ENCODE assay signal across 1 cellular context in the genomic region with DNA sequence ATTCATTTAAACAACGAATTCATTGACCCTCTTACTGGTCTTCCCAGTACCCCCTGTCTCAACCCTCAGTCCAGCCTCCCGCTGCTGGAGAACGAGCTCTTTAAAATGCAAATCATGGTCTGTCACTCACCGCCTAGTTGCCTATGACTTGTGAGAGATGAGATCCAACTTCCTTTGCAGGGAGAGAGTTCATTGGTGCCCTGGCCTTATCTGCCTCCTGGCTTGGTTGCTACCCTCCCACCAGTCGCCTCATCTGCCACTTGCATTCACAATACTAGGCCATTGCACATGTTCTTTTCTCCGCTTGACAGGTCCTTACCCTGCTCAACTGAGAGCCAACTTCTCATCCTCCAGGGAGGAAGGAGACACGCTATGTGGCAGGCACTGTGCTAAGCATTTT.
A peak's percentile ranks its signal among the peaks of the same experiment; 100 is the strongest.
TF ChIP-seq lines count a peak whose summit lies in the region.

No MANE protein-coding gene starts in this region.

TF ChIP-seq in K562, 482 proteins besides CTCF, POLR2A, EP300 and RAD21 (continues in another document):
- no peak for TF ChIP-seq SAFB (IDR thresholded peaks at IDR 0.05; ENCODE audit: borderline replicate concordance, low read depth, low read length)
- TF ChIP-seq EP400 (IDR thresholded peaks at IDR 0.05): no peak
- TF ChIP-seq, protein P1, sequence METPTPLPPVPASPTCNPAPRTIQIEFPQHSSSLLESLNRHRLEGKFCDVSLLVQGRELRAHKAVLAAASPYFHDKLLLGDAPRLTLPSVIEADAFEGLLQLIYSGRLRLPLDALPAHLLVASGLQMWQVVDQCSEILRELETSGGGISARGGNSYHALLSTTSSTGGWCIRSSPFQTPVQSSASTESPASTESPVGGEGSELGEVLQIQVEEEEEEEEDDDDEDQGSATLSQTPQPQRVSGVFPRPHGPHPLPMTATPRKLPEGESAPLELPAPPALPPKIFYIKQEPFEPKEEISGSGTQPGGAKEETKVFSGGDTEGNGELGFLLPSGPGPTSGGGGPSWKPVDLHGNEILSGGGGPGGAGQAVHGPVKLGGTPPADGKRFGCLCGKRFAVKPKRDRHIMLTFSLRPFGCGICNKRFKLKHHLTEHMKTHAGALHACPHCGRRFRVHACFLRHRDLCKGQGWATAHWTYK (CRISPR knock-in tag; IDR thresholded peaks at IDR 0.05): no peak
- TF ChIP-seq ZNF263 (CRISPR knock-in tag; IDR thresholded peaks at IDR 0.05; ENCODE audit: borderline replicate concordance): no peak
- TF ChIP-seq, protein P2, sequence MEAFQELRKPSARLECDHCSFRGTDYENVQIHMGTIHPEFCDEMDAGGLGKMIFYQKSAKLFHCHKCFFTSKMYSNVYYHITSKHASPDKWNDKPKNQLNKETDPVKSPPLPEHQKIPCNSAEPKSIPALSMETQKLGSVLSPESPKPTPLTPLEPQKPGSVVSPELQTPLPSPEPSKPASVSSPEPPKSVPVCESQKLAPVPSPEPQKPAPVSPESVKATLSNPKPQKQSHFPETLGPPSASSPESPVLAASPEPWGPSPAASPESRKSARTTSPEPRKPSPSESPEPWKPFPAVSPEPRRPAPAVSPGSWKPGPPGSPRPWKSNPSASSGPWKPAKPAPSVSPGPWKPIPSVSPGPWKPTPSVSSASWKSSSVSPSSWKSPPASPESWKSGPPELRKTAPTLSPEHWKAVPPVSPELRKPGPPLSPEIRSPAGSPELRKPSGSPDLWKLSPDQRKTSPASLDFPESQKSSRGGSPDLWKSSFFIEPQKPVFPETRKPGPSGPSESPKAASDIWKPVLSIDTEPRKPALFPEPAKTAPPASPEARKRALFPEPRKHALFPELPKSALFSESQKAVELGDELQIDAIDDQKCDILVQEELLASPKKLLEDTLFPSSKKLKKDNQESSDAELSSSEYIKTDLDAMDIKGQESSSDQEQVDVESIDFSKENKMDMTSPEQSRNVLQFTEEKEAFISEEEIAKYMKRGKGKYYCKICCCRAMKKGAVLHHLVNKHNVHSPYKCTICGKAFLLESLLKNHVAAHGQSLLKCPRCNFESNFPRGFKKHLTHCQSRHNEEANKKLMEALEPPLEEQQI (IDR thresholded peaks at IDR 0.05): no peak
- TF ChIP-seq, protein P3, sequence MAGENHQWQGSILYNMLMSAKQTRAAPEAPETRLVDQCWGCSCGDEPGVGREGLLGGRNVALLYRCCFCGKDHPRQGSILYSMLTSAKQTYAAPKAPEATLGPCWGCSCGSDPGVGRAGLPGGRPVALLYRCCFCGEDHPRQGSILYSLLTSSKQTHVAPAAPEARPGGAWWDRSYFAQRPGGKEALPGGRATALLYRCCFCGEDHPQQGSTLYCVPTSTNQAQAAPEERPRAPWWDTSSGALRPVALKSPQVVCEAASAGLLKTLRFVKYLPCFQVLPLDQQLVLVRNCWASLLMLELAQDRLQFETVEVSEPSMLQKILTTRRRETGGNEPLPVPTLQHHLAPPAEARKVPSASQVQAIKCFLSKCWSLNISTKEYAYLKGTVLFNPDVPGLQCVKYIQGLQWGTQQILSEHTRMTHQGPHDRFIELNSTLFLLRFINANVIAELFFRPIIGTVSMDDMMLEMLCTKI (IDR thresholded peaks at IDR 0.05; ENCODE audit: partially characterized antibody): no peak
- TF ChIP-seq POLR2B (IDR thresholded peaks at IDR 0.05; ENCODE audit: low read depth, partially characterized antibody): no peak
- TF ChIP-seq ZNF354B (CRISPR knock-in tag; IDR thresholded peaks at IDR 0.05): no peak
- TF ChIP-seq, protein P4, sequence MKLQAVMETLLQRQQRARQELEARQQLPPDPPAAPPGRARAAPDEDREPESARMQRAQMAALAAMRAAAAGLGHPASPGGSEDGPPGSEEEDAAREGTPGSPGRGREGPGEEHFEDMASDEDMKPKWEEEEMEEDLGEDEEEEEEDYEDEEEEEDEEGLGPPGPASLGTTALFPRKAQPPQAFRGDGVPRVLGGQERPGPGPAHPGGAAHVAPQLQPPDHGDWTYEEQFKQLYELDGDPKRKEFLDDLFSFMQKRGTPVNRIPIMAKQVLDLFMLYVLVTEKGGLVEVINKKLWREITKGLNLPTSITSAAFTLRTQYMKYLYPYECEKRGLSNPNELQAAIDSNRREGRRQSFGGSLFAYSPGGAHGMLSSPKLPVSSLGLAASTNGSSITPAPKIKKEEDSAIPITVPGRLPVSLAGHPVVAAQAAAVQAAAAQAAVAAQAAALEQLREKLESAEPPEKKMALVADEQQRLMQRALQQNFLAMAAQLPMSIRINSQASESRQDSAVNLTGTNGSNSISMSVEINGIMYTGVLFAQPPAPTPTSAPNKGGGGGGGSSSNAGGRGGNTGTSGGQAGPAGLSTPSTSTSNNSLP (IDR thresholded peaks at IDR 0.05; ENCODE audit: borderline replicate concordance, low read depth, low read length): no peak
- TF ChIP-seq HEY1 (CRISPR knock-in tag; IDR thresholded peaks at IDR 0.05; ENCODE audit: borderline replicate concordance): no peak
- TF ChIP-seq NEUROD1 (IDR thresholded peaks at IDR 0.05; ENCODE audit: borderline replicate concordance, low read depth, low read length, partially characterized antibody): no peak
- no peak for TF ChIP-seq NR2C2 (CRISPR knock-in tag; IDR thresholded peaks at IDR 0.05)
- no peak for TF ChIP-seq NR2C2 (tag; IDR thresholded peaks at IDR 0.05)
- TF ChIP-seq, protein P5, sequence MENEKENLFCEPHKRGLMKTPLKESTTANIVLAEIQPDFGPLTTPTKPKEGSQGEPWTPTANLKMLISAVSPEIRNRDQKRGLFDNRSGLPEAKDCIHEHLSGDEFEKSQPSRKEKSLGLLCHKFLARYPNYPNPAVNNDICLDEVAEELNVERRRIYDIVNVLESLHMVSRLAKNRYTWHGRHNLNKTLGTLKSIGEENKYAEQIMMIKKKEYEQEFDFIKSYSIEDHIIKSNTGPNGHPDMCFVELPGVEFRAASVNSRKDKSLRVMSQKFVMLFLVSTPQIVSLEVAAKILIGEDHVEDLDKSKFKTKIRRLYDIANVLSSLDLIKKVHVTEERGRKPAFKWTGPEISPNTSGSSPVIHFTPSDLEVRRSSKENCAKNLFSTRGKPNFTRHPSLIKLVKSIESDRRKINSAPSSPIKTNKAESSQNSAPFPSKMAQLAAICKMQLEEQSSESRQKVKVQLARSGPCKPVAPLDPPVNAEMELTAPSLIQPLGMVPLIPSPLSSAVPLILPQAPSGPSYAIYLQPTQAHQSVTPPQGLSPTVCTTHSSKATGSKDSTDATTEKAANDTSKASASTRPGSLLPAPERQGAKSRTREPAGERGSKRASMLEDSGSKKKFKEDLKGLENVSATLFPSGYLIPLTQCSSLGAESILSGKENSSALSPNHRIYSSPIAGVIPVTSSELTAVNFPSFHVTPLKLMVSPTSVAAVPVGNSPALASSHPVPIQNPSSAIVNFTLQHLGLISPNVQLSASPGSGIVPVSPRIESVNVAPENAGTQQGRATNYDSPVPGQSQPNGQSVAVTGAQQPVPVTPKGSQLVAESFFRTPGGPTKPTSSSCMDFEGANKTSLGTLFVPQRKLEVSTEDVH (IDR thresholded peaks at IDR 0.05; ENCODE audit: low read depth, partially characterized antibody): no peak
- TF ChIP-seq FIP1L1 (IDR thresholded peaks at IDR 0.05; ENCODE audit: low read depth, low read length, poor library complexity, severe bottlenecking): no peak
- TF ChIP-seq RCOR1 (IDR thresholded peaks at IDR 0.05; ENCODE audit: borderline replicate concordance in 1 of 2, low read depth in 2 of 2, low read length in 2 of 2): peak in 1 of 2 experiments; percentile 82; a peak in 1 of 4 replicates
- no peak for TF ChIP-seq ZNF551 (CRISPR knock-in tag; IDR thresholded peaks at IDR 0.05)
- TF ChIP-seq CBX8 (IDR thresholded peaks at IDR 0.05; ENCODE audit: borderline replicate concordance, extremely low read depth, low read depth, low read length, poor library complexity, severe bottlenecking): no peak
- TF ChIP-seq RBFOX2 (IDR thresholded peaks at IDR 0.05; ENCODE audit: low read depth, low read length): no peak
- TF ChIP-seq, protein P6, sequence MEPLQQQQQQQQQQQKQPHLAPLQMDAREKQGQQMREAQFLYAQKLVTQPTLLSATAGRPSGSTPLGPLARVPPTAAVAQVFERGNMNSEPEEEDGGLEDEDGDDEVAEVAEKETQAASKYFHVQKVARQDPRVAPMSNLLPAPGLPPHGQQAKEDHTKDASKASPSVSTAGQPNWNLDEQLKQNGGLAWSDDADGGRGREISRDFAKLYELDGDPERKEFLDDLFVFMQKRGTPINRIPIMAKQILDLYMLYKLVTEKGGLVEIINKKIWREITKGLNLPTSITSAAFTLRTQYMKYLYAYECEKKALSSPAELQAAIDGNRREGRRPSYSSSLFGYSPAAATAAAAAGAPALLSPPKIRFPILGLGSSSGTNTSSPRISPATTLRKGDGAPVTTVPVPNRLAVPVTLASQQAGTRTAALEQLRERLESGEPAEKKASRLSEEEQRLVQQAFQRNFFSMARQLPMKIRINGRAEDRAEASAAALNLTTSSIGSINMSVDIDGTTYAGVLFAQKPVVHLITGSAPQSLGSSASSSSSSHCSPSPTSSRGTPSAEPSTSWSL (CRISPR knock-in tag; IDR thresholded peaks at IDR 0.05; ENCODE audit: borderline replicate concordance): no peak
- no peak for TF ChIP-seq ZNF224 (CRISPR knock-in tag; IDR thresholded peaks at IDR 0.05)
- TF ChIP-seq, protein P7, sequence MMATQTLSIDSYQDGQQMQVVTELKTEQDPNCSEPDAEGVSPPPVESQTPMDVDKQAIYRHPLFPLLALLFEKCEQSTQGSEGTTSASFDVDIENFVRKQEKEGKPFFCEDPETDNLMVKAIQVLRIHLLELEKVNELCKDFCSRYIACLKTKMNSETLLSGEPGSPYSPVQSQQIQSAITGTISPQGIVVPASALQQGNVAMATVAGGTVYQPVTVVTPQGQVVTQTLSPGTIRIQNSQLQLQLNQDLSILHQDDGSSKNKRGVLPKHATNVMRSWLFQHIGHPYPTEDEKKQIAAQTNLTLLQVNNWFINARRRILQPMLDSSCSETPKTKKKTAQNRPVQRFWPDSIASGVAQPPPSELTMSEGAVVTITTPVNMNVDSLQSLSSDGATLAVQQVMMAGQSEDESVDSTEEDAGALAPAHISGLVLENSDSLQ (IDR thresholded peaks at IDR 0.05): peak; percentile 92
- TF ChIP-seq, protein P8, sequence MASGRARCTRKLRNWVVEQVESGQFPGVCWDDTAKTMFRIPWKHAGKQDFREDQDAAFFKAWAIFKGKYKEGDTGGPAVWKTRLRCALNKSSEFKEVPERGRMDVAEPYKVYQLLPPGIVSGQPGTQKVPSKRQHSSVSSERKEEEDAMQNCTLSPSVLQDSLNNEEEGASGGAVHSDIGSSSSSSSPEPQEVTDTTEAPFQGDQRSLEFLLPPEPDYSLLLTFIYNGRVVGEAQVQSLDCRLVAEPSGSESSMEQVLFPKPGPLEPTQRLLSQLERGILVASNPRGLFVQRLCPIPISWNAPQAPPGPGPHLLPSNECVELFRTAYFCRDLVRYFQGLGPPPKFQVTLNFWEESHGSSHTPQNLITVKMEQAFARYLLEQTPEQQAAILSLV (tag; IDR thresholded peaks at IDR 0.05): no peak
- TF ChIP-seq MYNN (IDR thresholded peaks at IDR 0.05): no peak
- no peak for TF ChIP-seq MYNN (CRISPR knock-in tag; IDR thresholded peaks at IDR 0.05)
- TF ChIP-seq FOXJ3 (CRISPR knock-in tag; IDR thresholded peaks at IDR 0.05): no peak
- no peak for TF ChIP-seq FOXM1 (IDR thresholded peaks at IDR 0.05; ENCODE audit: low read depth)
- TF ChIP-seq FOXM1 (CRISPR knock-in tag; IDR thresholded peaks at IDR 0.05; ENCODE audit: low read depth): no peak
- TF ChIP-seq GTF2A2 (tag; IDR thresholded peaks at IDR 0.05): no peak
- no peak for TF ChIP-seq GTF2E2 (tag; IDR thresholded peaks at IDR 0.05)
- TF ChIP-seq ELF1 (tag; IDR thresholded peaks at IDR 0.05): no peak
- TF ChIP-seq, protein P9, sequence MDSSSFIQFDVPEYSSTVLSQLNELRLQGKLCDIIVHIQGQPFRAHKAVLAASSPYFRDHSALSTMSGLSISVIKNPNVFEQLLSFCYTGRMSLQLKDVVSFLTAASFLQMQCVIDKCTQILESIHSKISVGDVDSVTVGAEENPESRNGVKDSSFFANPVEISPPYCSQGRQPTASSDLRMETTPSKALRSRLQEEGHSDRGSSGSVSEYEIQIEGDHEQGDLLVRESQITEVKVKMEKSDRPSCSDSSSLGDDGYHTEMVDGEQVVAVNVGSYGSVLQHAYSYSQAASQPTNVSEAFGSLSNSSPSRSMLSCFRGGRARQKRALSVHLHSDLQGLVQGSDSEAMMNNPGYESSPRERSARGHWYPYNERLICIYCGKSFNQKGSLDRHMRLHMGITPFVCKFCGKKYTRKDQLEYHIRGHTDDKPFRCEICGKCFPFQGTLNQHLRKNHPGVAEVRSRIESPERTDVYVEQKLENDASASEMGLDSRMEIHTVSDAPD (CRISPR knock-in tag; IDR thresholded peaks at IDR 0.05): no peak
- no peak for TF ChIP-seq ZNF830 (CRISPR knock-in tag; IDR thresholded peaks at IDR 0.05)
- TF ChIP-seq MYC (IDR thresholded peaks at IDR 0.05; ENCODE audit: low read depth, low read length): no peak
- TF ChIP-seq MYC (CRISPR knock-in tag; IDR thresholded peaks at IDR 0.05; ENCODE audit: borderline replicate concordance, low read depth): no peak
- TF ChIP-seq SRSF7 (optimal IDR thresholded peaks at IDR 0.05; ENCODE audit: low read depth, low read length): no peak
- TF ChIP-seq ZNF212 (CRISPR knock-in tag; IDR thresholded peaks at IDR 0.05): no peak
- TF ChIP-seq KLF16 (IDR thresholded peaks at IDR 0.05): no peak
- no peak for TF ChIP-seq EZH2 (IDR thresholded peaks at IDR 0.05; ENCODE audit: borderline replicate concordance, low read depth, low read length)
- TF ChIP-seq SPI1 (IDR thresholded peaks at IDR 0.05; ENCODE audit: borderline replicate concordance, low read depth, low read length): 0 out of 2 replicates have a peak, but pooled peaks have one; percentile 9
- no peak for TF ChIP-seq CXXC5 (CRISPR knock-in tag; IDR thresholded peaks at IDR 0.05)
- TF ChIP-seq ZNF778 (CRISPR knock-in tag; IDR thresholded peaks at IDR 0.05): no peak
- TF ChIP-seq, protein P10, sequence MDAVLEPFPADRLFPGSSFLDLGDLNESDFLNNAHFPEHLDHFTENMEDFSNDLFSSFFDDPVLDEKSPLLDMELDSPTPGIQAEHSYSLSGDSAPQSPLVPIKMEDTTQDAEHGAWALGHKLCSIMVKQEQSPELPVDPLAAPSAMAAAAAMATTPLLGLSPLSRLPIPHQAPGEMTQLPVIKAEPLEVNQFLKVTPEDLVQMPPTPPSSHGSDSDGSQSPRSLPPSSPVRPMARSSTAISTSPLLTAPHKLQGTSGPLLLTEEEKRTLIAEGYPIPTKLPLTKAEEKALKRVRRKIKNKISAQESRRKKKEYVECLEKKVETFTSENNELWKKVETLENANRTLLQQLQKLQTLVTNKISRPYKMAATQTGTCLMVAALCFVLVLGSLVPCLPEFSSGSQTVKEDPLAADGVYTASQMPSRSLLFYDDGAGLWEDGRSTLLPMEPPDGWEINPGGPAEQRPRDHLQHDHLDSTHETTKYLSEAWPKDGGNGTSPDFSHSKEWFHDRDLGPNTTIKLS (IDR thresholded peaks at IDR 0.05; ENCODE audit: borderline replicate concordance, low read depth): no peak
- no peak for TF ChIP-seq NR2C1 (IDR thresholded peaks at IDR 0.05)
- no peak for TF ChIP-seq NR2C1 (tag; IDR thresholded peaks at IDR 0.05)
- TF ChIP-seq ESRRB (CRISPR knock-in tag; IDR thresholded peaks at IDR 0.05; ENCODE audit: borderline replicate concordance): no peak
